Comparison of ENCODE assay signal across 11 cellular contexts in the genomic region with DNA sequence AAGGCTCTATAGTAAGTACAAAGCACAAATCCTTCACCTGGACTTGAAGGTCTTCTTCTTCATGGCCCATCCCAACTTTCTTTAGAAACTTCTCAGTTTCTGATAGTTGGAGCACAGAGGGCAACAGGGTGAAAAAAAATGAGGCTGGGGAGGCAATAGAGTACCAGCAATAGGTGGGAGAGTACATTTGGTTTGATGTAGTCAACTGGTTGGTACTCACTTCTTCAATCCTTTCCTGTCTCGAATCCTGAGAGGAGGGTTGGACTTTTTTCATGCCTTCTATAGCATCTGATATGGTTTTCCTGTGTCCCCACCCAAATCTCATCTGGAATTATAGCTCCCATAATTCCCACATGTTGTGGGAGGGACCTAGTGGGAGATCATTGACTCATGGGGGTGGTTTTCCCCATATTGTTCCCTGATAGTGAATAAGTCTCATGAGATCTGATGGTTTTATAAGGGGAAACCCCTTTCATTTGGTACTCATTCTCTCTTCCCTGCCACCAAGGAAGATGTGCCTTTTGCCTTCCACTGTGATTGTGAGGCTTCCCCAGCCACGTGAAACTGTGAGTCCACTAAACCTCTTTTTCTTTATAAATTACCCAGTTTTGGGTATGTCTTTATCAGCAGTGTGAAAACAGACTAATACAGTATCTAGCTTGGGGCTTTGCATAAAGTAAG.
"Had no signal": no experiment of that assay in that cellular context is flagged by ENCODE, and none has a peak within 500 bp of the region (broad histone marks: within the 10 kb centered on the region; RNA-seq: fewer than 3 reads in every experiment).

No MANE protein-coding gene starts in this region.

- H3K27ac ChIP-seq: gastrocnemius medialis, ovary had no signal

- H3K36me3 ChIP-seq: gastrocnemius medialis, left lung, ovary, sigmoid colon had no signal

- H3K9me3 Mint-ChIP-seq: neural crest cell, WTC11 had no signal

- H3K36me3 Mint-ChIP-seq: WTC11 had no signal

- H3K27ac Mint-ChIP-seq: T-helper 17 cell, WTC11 had no signal

- H3K4me3 ChIP-seq: gastrocnemius medialis, left lung, ovary, sigmoid colon had no signal

- H3K27me3 ChIP-seq: gastrocnemius medialis, left lung, ovary, sigmoid colon had no signal

- H3K27me3 Mint-ChIP-seq: T-helper 17 cell had no signal

- H3K9me3 ChIP-seq: gastrocnemius medialis, left lung, ovary, sigmoid colon had no signal

- DNase-seq: activated effector memory CD4-positive, alpha-beta T cell treated with anti-CD3 and anti-CD28 coated beads, Interleukin-2, amount 50 U/mL, for 16 hours; gastrocnemius medialis; islet precursor cell; left lung; mesendoderm; ovary; SHP77 treated with DMSO at 0.1 percent for 48 hours; sigmoid colon; T-helper 17 cell had no signal

- H3K4me3 Mint-ChIP-seq: neural crest cell, T-helper 17 cell, WTC11 had no signal

- H3K4me1 ChIP-seq: gastrocnemius medialis had no signal

- H3K4me1 Mint-ChIP-seq: neural crest cell, WTC11 had no signal

- ATAC-seq: gastrocnemius medialis, left lung, T-helper 17 cell, WTC11 had no signal
